8 cellular contexts compared by ENCODE assay signal in genomic region chr5:41843456-41844112, GRCh38. TPM values are rescaled to one million over a fixed set of nuclear protein-coding genes. Genes with fewer than 3 reads are reported as not detected.
DNase-seq lines count a peak whose midpoint lies in the region; ATAC-seq and TF ChIP-seq lines count a peak whose summit lies in the region.

No MANE protein-coding gene starts in this region.

- no peaks in the 10 kb centered on the region for H3K9me3 ChIP-seq in neuronal stem cell (replicated peaks in 1 of 2; ENCODE audit: control insufficient read depth in 2 of 2, insufficient read depth in 1 of 2, low read depth in 1 of 2, low read length in 2 of 2)

- H2BK120ac ChIP-seq in neuronal stem cell (ENCODE audit: low read depth, low read length), result no peak overlapping the region

- in situ Hi-C loops in GM13977 (cut with MboI; ENCODE audit: low pct_unique_long_range_greater_than_20kb, low sequenced_read_pairs, unreplicated experiment), result no loop called here

- no peak overlapping the region for H4K91ac ChIP-seq in neuronal stem cell (ENCODE audit: low read depth, low read length, poor library complexity)

- H3K9ac ChIP-seq in neuronal stem cell (ENCODE audit: low read depth, low read length, poor library complexity), result no peak overlapping the region

- H3K4me3 ChIP-seq in neuronal stem cell (ENCODE audit: low read length in 2 of 2), result no peak overlapping the region

- ATAC-seq in HG02852 (IDR thresholded peaks at IDR 0.05; ENCODE audit: unreplicated experiment), result peak; percentile 52

- H3K27me3 ChIP-seq in neuronal stem cell (ENCODE audit: control insufficient read depth in 3 of 3, insufficient read depth in 3 of 3, low read depth in 1 of 3, low read length in 3 of 3), result no peaks in the 10 kb centered on the region

- H4K8ac ChIP-seq in neuronal stem cell (ENCODE audit: low read depth, low read length), result no peak overlapping the region

- DNase-seq in AG08395 (ENCODE audit: low spot score), result peak; percentile 53
- DNase-seq in GM13977 (ENCODE audit: low spot score), result no peak
- peak; percentile 43 to 81 (median 72) for DNase-seq in NCI-H1417 (lab: John Stamatoyannopoulos, UW)
- DNase-seq in SKM-1 (lab: John Stamatoyannopoulos, UW; ENCODE audit: unreplicated experiment), result peak; percentile 22
- peak; percentile 86 for DNase-seq in fibroblast of peridontal ligament (ENCODE audit: extremely low read depth)
- peak; percentile 29 for DNase-seq in neuronal stem cell (ENCODE audit: low spot score)
- DNase-seq in T-helper 9 cell, result no peak

- H3K14ac ChIP-seq in neuronal stem cell (ENCODE audit: low read length), result no peak overlapping the region

- no peak overlapping the region for H2BK12ac ChIP-seq in neuronal stem cell (ENCODE audit: low read length)

- H2AK5ac ChIP-seq in neuronal stem cell (ENCODE audit: low read depth, low read length), result no peak overlapping the region

- H3K4me2 ChIP-seq in neuronal stem cell (ENCODE audit: insufficient read depth, low read length, poor library complexity, severe bottlenecking), result no peak overlapping the region

- H3K79me1 ChIP-seq in neuronal stem cell (ENCODE audit: low read depth, low read length), result no peaks in the 10 kb centered on the region

- H3K23ac ChIP-seq in neuronal stem cell (ENCODE audit: low read depth, low read length, poor library complexity), result no peak overlapping the region

- no peak overlapping the region for H3K4ac ChIP-seq in neuronal stem cell (ENCODE audit: low read length)

- no peak overlapping the region for H2BK5ac ChIP-seq in neuronal stem cell (ENCODE audit: low read length)

- no CpG with 5 or more reads among the region's 5 CpGs for WGBS in neuronal stem cell (ENCODE audit: extremely low coverage in 2 of 2, insufficient read length in 2 of 2, insufficient replicate concordance in 1 of 2), 2 donors

- no peak overlapping the region for H3K27ac ChIP-seq in neuronal stem cell (replicated peaks; ENCODE audit: low read length)

- H2AFZ ChIP-seq in neuronal stem cell (ENCODE audit: low read length), result no peak overlapping the region

- H3K4me1 ChIP-seq in neuronal stem cell (ENCODE audit: control insufficient read depth in 2 of 2, insufficient read depth in 1 of 2, low read depth in 1 of 2, low read length in 2 of 2), result no peaks in the 10 kb centered on the region

- H3K36me3 ChIP-seq in neuronal stem cell (replicated peaks in 1 of 2; ENCODE audit: control insufficient read depth in 2 of 2, insufficient read depth in 2 of 2, low read length in 2 of 2), result peaks cover 0 to 22% of the 10 kb centered on the region in 2 donors

- H2BK15ac ChIP-seq in neuronal stem cell (ENCODE audit: low read length), result no peak overlapping the region

- TF ChIP-seq CTCF in GM13977 (IDR thresholded peaks at IDR 0.05; ENCODE audit: extremely low read depth, insufficient read depth, missing control alignments), result peak; percentile 63

- H3K18ac ChIP-seq in neuronal stem cell (ENCODE audit: low read length), result no peak overlapping the region

RNA-seq across cellular contexts. Expression of gene OXCT1, which starts 26.6 kb away (rescaled TPM):
- polyA plus RNA-seq in neuronal stem cell (2013, experiment 1 of 2), result 12.3 TPM
- 12.5 TPM for polyA plus RNA-seq in neuronal stem cell (2013, experiment 2 of 2)

Comparison
In these comparisons a context has a peak if more than half of its experiments do, and no peak if none do; other contexts are left out.
1. DNase-seq: peak in AG08395 (single experiment), NCI-H1417 (3 of 3), SKM-1 (single experiment), fibroblast of peridontal ligament (single experiment) and neuronal stem cell (single experiment); none in GM13977 (single experiment) and T-helper 9 cell (single experiment).